14 cellular contexts compared by ENCODE assay signal in genomic region chr15:33671456-33671855, GRCh38.
DNase-seq lines count a peak whose midpoint lies in the region; ATAC-seq lines count a peak whose summit lies in the region.
"Had no signal": no experiment of that assay in that cellular context is flagged by ENCODE, and none has a peak within 500 bp of the region (broad histone marks: within the 10 kb centered on the region; RNA-seq: fewer than 3 reads in every experiment).

No MANE protein-coding gene starts in this region.

- peak; percentile 33 for DNase-seq in NAMALWA (ENCODE audit: low spot score)
- DNase-seq in NCI-H2171 (lab: John Stamatoyannopoulos, UW), result no peak
- DNase-seq in NCI-H526 (lab: John Stamatoyannopoulos, UW), result no peak
- DNase-seq in HCEC 1CT, result no peak
- no peak for DNase-seq in Right ventricle myocardium inferior (ENCODE audit: missing footprints)
- DNase-seq: amygdala, BE2C, foreskin melanocyte, left cardiac atrium, right lobe of liver had no signal

- peak; percentile 93 for ATAC-seq in GM18511 (IDR thresholded peaks at IDR 0.05; ENCODE audit: unreplicated experiment)
- peak; percentile 83 for ATAC-seq in GM21381 (IDR thresholded peaks at IDR 0.05; ENCODE audit: unreplicated experiment)
- peak; percentile 82 for ATAC-seq in HG03025 (IDR thresholded peaks at IDR 0.05; ENCODE audit: low FRiP score, unreplicated experiment)
- no peak for ATAC-seq in Right ventricle myocardium inferior
- ATAC-seq: left cardiac atrium; natural killer cell treated with Interleukin-12 subunit alpha and Interleukin-12 subunit beta and Interleukin-15 and Interleukin-18, amount 100 ng/mL, for 72 hours; right lobe of liver had no signal

- intact Hi-C loops in Right ventricle myocardium inferior (cut with DNase I), result no loop called here
